In genomic region chr17:62482553-62482952, GRCh38 we compare ENCODE assay signal across 7 cellular contexts. TPM values are rescaled to one million over a fixed set of nuclear protein-coding genes. Genes with fewer than 3 reads are reported as not detected.
DNase-seq lines count a peak whose midpoint lies in the region; ATAC-seq, FAIRE-seq and TF ChIP-seq lines count a peak whose summit lies in the region.
"Not testable (repeated sequence)": the region's sequence is repeated elsewhere in the genome, so short reads cannot be mapped to it uniquely, and the experiment has no call there.

No MANE protein-coding gene starts in this region.

- not testable (repeated sequence) for H3K4me1 ChIP-seq in GM12878 (ENCODE audit: control insufficient read depth, insufficient read depth, low read length); cardiac muscle cell (ENCODE audit: low read depth); naive thymus-derived CD4-positive, alpha-beta T cell (ENCODE audit: control insufficient read depth in 2 of 2, insufficient read depth in 2 of 2, low read length in 2 of 2)

- H2AFZ ChIP-seq in GM12878 (ENCODE audit: control insufficient read depth, low read depth, low read length) = not testable (repeated sequence)

- H3K9me3 ChIP-seq in GM12878 (replicated peaks; ENCODE audit: control insufficient read depth, insufficient read depth, low read length); cardiac muscle cell (ENCODE audit: low read depth); naive thymus-derived CD4-positive, alpha-beta T cell (ENCODE audit: control insufficient read depth in 2 of 3, low read length in 3 of 3): not testable (repeated sequence)

- not testable (repeated sequence) for H3K27ac ChIP-seq in GM12878 (ENCODE audit: control insufficient read depth, insufficient read depth); naive thymus-derived CD4-positive, alpha-beta T cell (ENCODE audit: low read depth, low read length)
- peak overlapping the region; percentile 34 for H3K27ac ChIP-seq in cardiac muscle cell

- H3K4me2 ChIP-seq in GM12878 (ENCODE audit: control insufficient read depth, insufficient read depth) = not testable (repeated sequence)

- not testable (repeated sequence) for H3K27me3 Mint-ChIP-seq in T-helper 2 cell treated with Interferon-gamma antibody and Interleukin-4, amounts not matched to agents 5 μg/mL and 100 μg/mL, for 36 hours (ENCODE audit: low read depth); activated T-cell treated with anti-CD3 and anti-CD28 coated beads, Interleukin-2, amount 50 U/mL, for 24 hours; naive thymus-derived CD4-positive, alpha-beta T cell; progenitor cell of endocrine pancreas

- in situ Hi-C loops in GM12878 (cut with MboI) = not testable (repeated sequence)

- POLR2A ChIA-PET in GM12878 (lab: Charles Lee) = interaction anchor here (0.8 to 1.4 kb wide), 2 partner anchors 24 to 27 kb away, joined by 3 to 4 read pairs; no protein-coding TSS in a partner anchor
- POLR2A ChIA-PET in naive thymus-derived CD4-positive, alpha-beta T cell (lab: Charles Lee) = interaction anchor here (0.8 kb wide), 1 partner anchor 105 kb away, joined by 3 read pairs; no protein-coding TSS in a partner anchor

- H3K9ac ChIP-seq in GM12878 (ENCODE audit: control insufficient read depth, insufficient read depth, low read length) = not testable (repeated sequence)

- ATAC-seq in GM12878; naive thymus-derived CD4-positive, alpha-beta T cell: not testable (repeated sequence)

- intact Hi-C loops in GM12878 (cut with micrococcal nuclease; ENCODE audit: unreplicated experiment); naive thymus-derived CD4-positive, alpha-beta T cell (cut with micrococcal nuclease): not testable (repeated sequence)

- H3K9me3 Mint-ChIP-seq in T-helper 2 cell treated with Interferon-gamma antibody and Interleukin-4, amounts not matched to agents 5 μg/mL and 100 μg/mL, for 36 hours; activated T-cell treated with anti-CD3 and anti-CD28 coated beads, Interleukin-2, amount 50 U/mL, for 24 hours; naive thymus-derived CD4-positive, alpha-beta T cell; progenitor cell of endocrine pancreas (ENCODE audit: low read depth): not testable (repeated sequence)

- CTCF ChIA-PET in GM12878 (lab: Yijun Ruan, JAX) = interaction anchor here (0.6 to 4.7 kb wide), 2 partner anchors 60 to 66 kb away, joined by 3 to 43 read pairs; partner anchors contain the start of gene METTL2A
- CTCF ChIA-PET in naive thymus-derived CD4-positive, alpha-beta T cell (lab: Charles Lee) = not testable (repeated sequence)

- TF ChIP-seq EP300 in GM12878 (IDR thresholded peaks at IDR 0.05; ENCODE audit: borderline replicate concordance in 1 of 2, control insufficient read depth in 1 of 2, low read depth in 2 of 2, low read length in 2 of 2) = not testable (repeated sequence)

- H3K27me3 ChIP-seq in GM12878 (replicated peaks in 1 of 2; ENCODE audit: control insufficient read depth in 2 of 2, insufficient read depth in 2 of 2, low read length in 1 of 2); cardiac muscle cell; naive thymus-derived CD4-positive, alpha-beta T cell (ENCODE audit: control insufficient read depth in 2 of 2, insufficient read depth in 2 of 2, low read length in 2 of 2): not testable (repeated sequence)

- FAIRE-seq in H54 (lab: Jason Lieb, UNC) = peak; percentile 23
- not testable (repeated sequence) for FAIRE-seq in GM12878 (lab: Jason Lieb, UNC)

- RAD21 ChIA-PET in GM12878 (lab: Charles Lee; ENCODE audit: unreplicated experiment) = interaction anchor here (1.5 to 2.6 kb wide), 2 partner anchors 29 to 61 kb away, joined by 4 to 10 read pairs; no protein-coding TSS in a partner anchor

- not testable (repeated sequence) for BruUV-seq in GM12878 (replicated peaks; lab: Mats Ljungman, UMichigan)

- H3K4me3 ChIP-seq in GM12878 = peak overlapping the region; percentile 22; the same call in 1 of the 2 replicates
- H3K4me3 ChIP-seq in cardiac muscle cell; naive thymus-derived CD4-positive, alpha-beta T cell (ENCODE audit: low read length): not testable (repeated sequence)

- not testable (repeated sequence) for TF ChIP-seq RAD21 in GM12878 (IDR thresholded peaks at IDR 0.05; ENCODE audit: insufficient read depth, low read depth, low read length)

- WGBS in GM12878 (ENCODE audit: insufficient coverage, insufficient replicate concordance, low lambda C conversion rate, missing lambda C conversion rate) = 68% methylated on average over 3 of the region's 3 CpGs

- not testable (repeated sequence) for H4K20me1 ChIP-seq in GM12878 (ENCODE audit: control insufficient read depth, insufficient read depth)

- H3K36me3 ChIP-seq in GM12878 (ENCODE audit: control insufficient read depth in 2 of 2, insufficient read depth in 2 of 2, low read length in 1 of 2); cardiac muscle cell; naive thymus-derived CD4-positive, alpha-beta T cell (ENCODE audit: control insufficient read depth in 2 of 3, insufficient read depth in 3 of 3, low read length in 3 of 3): not testable (repeated sequence)

- H3K27ac Mint-ChIP-seq in T-helper 2 cell treated with Interferon-gamma antibody and Interleukin-4, amounts not matched to agents 5 μg/mL and 100 μg/mL, for 36 hours = peak overlapping the region; percentile 10
- H3K27ac Mint-ChIP-seq in activated T-cell treated with anti-CD3 and anti-CD28 coated beads, Interleukin-2, amount 50 U/mL, for 24 hours = peak overlapping the region; percentile 72
- H3K27ac Mint-ChIP-seq in naive thymus-derived CD4-positive, alpha-beta T cell = peak overlapping the region in 5 of 9 donors; percentile 28 to 94 (median 69)
- peak overlapping the region; percentile 78 for H3K27ac Mint-ChIP-seq in progenitor cell of endocrine pancreas

- peaks cover 51% of the 10 kb centered on the region for H3K79me2 ChIP-seq in GM12878 (ENCODE audit: control insufficient read depth, insufficient read depth, low read length)

- H3K4me3 Mint-ChIP-seq in T-helper 2 cell treated with Interferon-gamma antibody and Interleukin-4, amounts not matched to agents 5 μg/mL and 100 μg/mL, for 36 hours; activated T-cell treated with anti-CD3 and anti-CD28 coated beads, Interleukin-2, amount 50 U/mL, for 24 hours; progenitor cell of endocrine pancreas (ENCODE audit: low read depth): not testable (repeated sequence)
- H3K4me3 Mint-ChIP-seq in naive thymus-derived CD4-positive, alpha-beta T cell = peak overlapping the region in 1 of 10 donors; percentile 23

- peaks cover 18% of the 10 kb centered on the region for H3K4me1 Mint-ChIP-seq in T-helper 2 cell treated with Interferon-gamma antibody and Interleukin-4, amounts not matched to agents 5 μg/mL and 100 μg/mL, for 36 hours (ENCODE audit: low read depth)
- peaks cover 40% of the 10 kb centered on the region for H3K4me1 Mint-ChIP-seq in activated T-cell treated with anti-CD3 and anti-CD28 coated beads, Interleukin-2, amount 50 U/mL, for 24 hours (ENCODE audit: low read depth)
- peaks cover 24 to 68% (median 54%) of the 10 kb centered on the region in 7 donors for H3K4me1 Mint-ChIP-seq in naive thymus-derived CD4-positive, alpha-beta T cell
- peaks cover 14% of the 10 kb centered on the region for H3K4me1 Mint-ChIP-seq in progenitor cell of endocrine pancreas (ENCODE audit: low read depth)

- not testable (repeated sequence) for DNase-seq in H54 (ENCODE audit: insufficient read length, low spot score); T-helper 2 cell treated with Interferon-gamma antibody and Interleukin-4, amounts not matched to agents 5 μg/mL and 100 μg/mL, for 36 hours (ENCODE audit: low spot score); activated T-cell treated with anti-CD3 and anti-CD28 coated beads, Interleukin-2, amount 50 U/mL, for 24 hours; GM12878 (ENCODE audit: low read depth, low spot score); cardiac muscle cell (ENCODE audit: low read depth in 1 of 2, low spot score in 1 of 2); naive thymus-derived CD4-positive, alpha-beta T cell; progenitor cell of endocrine pancreas (ENCODE audit: low spot score, unreplicated experiment)

- SMC1A ChIA-PET in GM12878 (lab: Charles Lee; ENCODE audit: uncharacterized antibody, unreplicated experiment) = interaction anchor here (1.2 to 3.1 kb wide), 3 partner anchors 27 to 61 kb away, joined by 3 to 19 read pairs (median 3); partner anchors contain the start of gene METTL2A

- TF ChIP-seq CTCF in GM12878 (IDR thresholded peaks at IDR 0.05 in 2 of 3, conservative IDR thresholded peaks at IDR 0.05 in 1 of 3; ENCODE audit: control insufficient read depth in 2 of 3, extremely low read depth in 1 of 3, insufficient read depth in 1 of 3, low read depth in 3 of 3, low read length in 3 of 3); cardiac muscle cell (IDR thresholded peaks at IDR 0.05; ENCODE audit: low read depth, low read length); progenitor cell of endocrine pancreas (IDR thresholded peaks at IDR 0.05; ENCODE audit: unreplicated experiment): not testable (repeated sequence)

- not testable (repeated sequence) for TF ChIP-seq POLR2A in H54 (IDR thresholded peaks at IDR 0.05; ENCODE audit: low read depth, low read length); GM12878 (IDR thresholded peaks at IDR 0.05; ENCODE audit: low read depth, low read length)

- peaks cover 20% of the 10 kb centered on the region for H3K36me3 Mint-ChIP-seq in T-helper 2 cell treated with Interferon-gamma antibody and Interleukin-4, amounts not matched to agents 5 μg/mL and 100 μg/mL, for 36 hours (ENCODE audit: low read depth)
- peaks cover 51% of the 10 kb centered on the region for H3K36me3 Mint-ChIP-seq in activated T-cell treated with anti-CD3 and anti-CD28 coated beads, Interleukin-2, amount 50 U/mL, for 24 hours (ENCODE audit: low read depth)
- H3K36me3 Mint-ChIP-seq in naive thymus-derived CD4-positive, alpha-beta T cell = peaks cover 0 to 14% (median 0%) of the 10 kb centered on the region in 5 donors
- H3K36me3 Mint-ChIP-seq in progenitor cell of endocrine pancreas (ENCODE audit: insufficient read depth) = peaks cover 12% of the 10 kb centered on the region

RNA-seq across cellular contexts. Expression of gene TLK2, which starts 3.9 kb away (rescaled TPM):
- 93.3 and 107 TPM in 2 replicates for total RNA-seq in GM12878 (2013; cell fraction: nucleolus; rRNA removed)
- 31.6 and 33.6 TPM in 2 replicates for total RNA-seq in GM12878 (2014; rRNA removed)
- total RNA-seq in GM12878 (2014; rRNA removed; fragmentation: Illumina TruSeq; extraction: Trizol) = 46.2 and 49.7 TPM in 2 replicates
- 39.2 and 43.8 TPM in 2 replicates for total RNA-seq in GM12878 (2021)
- polyA plus RNA-seq in GM12878 (2011; ENCODE audit: low read depth) = 11.0 TPM
- polyA plus RNA-seq in GM12878 (2011; rRNA removed) = 51.2 and 56.9 TPM in 2 replicates
- 39.2 and 50.1 TPM in 2 replicates for polyA plus RNA-seq in GM12878 (2011; cell fraction: cytosol; rRNA removed)
- polyA plus RNA-seq in GM12878 (2011; cell fraction: nucleus; rRNA removed) = 29.8 and 35.4 TPM in 2 replicates
- polyA plus RNA-seq in GM12878 (2012) = 18.8 and 19.8 TPM in 2 replicates
- polyA plus RNA-seq in GM12878 (2014; fragmentation: Illumina TruSeq; extraction: Trizol) = 36.1 and 44.9 TPM in 2 replicates
- 10 to 100 TPM; 12.1 to 14.7 TPM for polyA plus RNA-seq in GM12878 (2014; fragmentation: Nextera tagmentation; extraction: Ambion mirVana)
- polyA plus RNA-seq in GM12878 (2014; rRNA removed) = 22.0 and 23.4 TPM in 2 replicates
- 10 to 100 TPM; 12.6 to 17.9 TPM for polyA plus RNA-seq in GM12878 (2016; fragmentation: Nextera tagmentation; extraction: Ambion mirVana)
- polyA minus RNA-seq in GM12878 (2011; rRNA and poly(A)+ RNA removed) = 116 and 117 TPM in 2 replicates
- polyA minus RNA-seq in GM12878 (2011; cell fraction: cytosol; rRNA and poly(A)+ RNA removed) = 23.4 and 41.0 TPM in 2 replicates
- 27.4 and 56.3 TPM in 2 replicates for polyA minus RNA-seq in GM12878 (2011; cell fraction: nucleus; rRNA and poly(A)+ RNA removed)
- total RNA-seq in cardiac muscle cell = 27.1 and 43.1 TPM in 2 replicates
- polyA plus RNA-seq in cardiac muscle cell = 36.8 and 37.9 TPM in 2 replicates
- 10 to 100 TPM; 48.1 to 84.8 (median 68.6) TPM for total RNA-seq in naive thymus-derived CD4-positive, alpha-beta T cell
- polyA plus RNA-seq in naive thymus-derived CD4-positive, alpha-beta T cell = 10 to 100 TPM in 1 of 2 donors, 1 to 10 TPM in 1; 7.6 to 12.0 TPM
- 62.1 and 70.1 TPM in 2 replicates for total RNA-seq in progenitor cell of endocrine pancreas

RNA-seq across cellular contexts. Expression of gene METTL2A, which starts 58.9 kb away (rescaled TPM):
- 36.6 and 37.1 TPM in 2 replicates for total RNA-seq in GM12878 (2013; cell fraction: nucleolus; rRNA removed)
- total RNA-seq in GM12878 (2014; rRNA removed) (26.0 and 26.8 TPM in 2 replicates), GM12878 (2014; rRNA removed; fragmentation: Illumina TruSeq; extraction: Trizol) (23.8 and 27.6 TPM in 2 replicates), GM12878 (2021) (21.2 and 23.1 TPM in 2 replicates), cardiac muscle cell (17.4 and 26.1 TPM in 2 replicates), progenitor cell of endocrine pancreas (29.6 and 33.1 TPM in 2 replicates)
- 5.5 TPM for polyA plus RNA-seq in GM12878 (2011; ENCODE audit: low read depth)
- polyA plus RNA-seq in GM12878 (2011; rRNA removed) (21.9 and 30.5 TPM in 2 replicates), GM12878 (2014; fragmentation: Illumina TruSeq; extraction: Trizol) (20.6 and 20.8 TPM in 2 replicates), GM12878 (2014; fragmentation: Nextera tagmentation; extraction: Ambion mirVana) (10 to 100 TPM; 24.5 to 31.5 TPM), GM12878 (2014; rRNA removed) (18.3 and 19.7 TPM in 2 replicates), GM12878 (2016; fragmentation: Nextera tagmentation; extraction: Ambion mirVana) (10 to 100 TPM; 29.6 to 34.0 TPM), cardiac muscle cell (24.2 and 30.8 TPM in 2 replicates)
- 15.3 and 16.0 TPM in 2 replicates for polyA plus RNA-seq in GM12878 (2011; cell fraction: cytosol; rRNA removed)
- polyA plus RNA-seq in GM12878 (2011; cell fraction: nucleus; rRNA removed) = 7.2 and 8.8 TPM in 2 replicates
- polyA plus RNA-seq in GM12878 (2012) = 9.9 and 11.5 TPM in 2 replicates
- polyA minus RNA-seq in GM12878 (2011; rRNA and poly(A)+ RNA removed) = 18.1 and 22.1 TPM in 2 replicates
- 8.3 and 10.3 TPM in 2 replicates for polyA minus RNA-seq in GM12878 (2011; cell fraction: cytosol; rRNA and poly(A)+ RNA removed)
- polyA minus RNA-seq in GM12878 (2011; cell fraction: nucleus; rRNA and poly(A)+ RNA removed) = 7.1 and 20.9 TPM in 2 replicates
- 10 to 100 TPM in 4 of 5 experiments, 1 to 10 TPM in 1; 8.8 to 20.9 (median 15.2) TPM for total RNA-seq in naive thymus-derived CD4-positive, alpha-beta T cell
- polyA plus RNA-seq in naive thymus-derived CD4-positive, alpha-beta T cell = 10 to 100 TPM; 14.7 to 18.1 TPM

Comparison
In these comparisons a context has a peak if more than half of its experiments do, and no peak if none do; other contexts are left out.
1. H3K27ac Mint-ChIP-seq: peak in every context shown above with its lines; median percentile 78 in progenitor cell of endocrine pancreas; 72 in activated T-cell treated with anti-CD3 and anti-CD28 coated beads, Interleukin-2, amount 50 U/mL, for 24 hours; 69 in naive thymus-derived CD4-positive, alpha-beta T cell; 10 in T-helper 2 cell treated with Interferon-gamma antibody and Interleukin-4, amounts not matched to agents 5 μg/mL and 100 μg/mL, for 36 hours.